ENCODE assay signal across 13 cellular contexts in genomic region chr22:29337631-29338284, GRCh38. TPM values are rescaled to one million over a fixed set of nuclear protein-coding genes. Genes with fewer than 3 reads are reported as not detected.
A peak's percentile ranks its signal among the peaks of the same experiment; 100 is the strongest.
DNase-seq lines count a peak whose midpoint lies in the region; ATAC-seq and TF ChIP-seq lines count a peak whose summit lies in the region.
"Had no signal": no experiment of that assay in that cellular context is flagged by ENCODE, and none has a peak within 500 bp of the region (broad histone marks: within the 10 kb centered on the region; RNA-seq: fewer than 3 reads in every experiment).

No MANE protein-coding gene starts in this region.

- H4K20me1 ChIP-seq in BLaER1, result peaks cover 40% of the 10 kb centered on the region; the same call in 1 of the 2 replicates

- no peak for TF ChIP-seq POLR2A in right lobe of liver (IDR thresholded peaks at IDR 0.05)

- H3K27me3 ChIP-seq in BLaER1, result no peaks in the 10 kb centered on the region
- no peaks in the 10 kb centered on the region for H3K27me3 ChIP-seq in right lobe of liver
- H3K27me3 ChIP-seq in skeletal muscle tissue (ENCODE audit: control insufficient read depth in 3 of 3, insufficient read depth in 3 of 3, low read length in 3 of 3), result no peaks in the 10 kb centered on the region
- no peaks in the 10 kb centered on the region for H3K27me3 ChIP-seq in colonic mucosa
- H3K27me3 ChIP-seq: SJCRH30 had no signal

- POLR2A ChIA-PET in RWPE1 (lab: Yijun Ruan, JAX; ENCODE audit: low non-redundant PET), result no interaction called here

- H3K4me1 ChIP-seq in BLaER1 (peaks cover 100% of the 10 kb centered on the region), right lobe of liver (peaks cover 0 to 40% (median 17%) of the 10 kb centered on the region in 4 donors), skeletal muscle tissue (ENCODE audit: control insufficient read depth in 3 of 3, insufficient read depth in 3 of 3, low read length in 3 of 3) (peaks cover 25 to 62% (median 54%) of the 10 kb centered on the region in 3 donors), colonic mucosa (no peaks in the 10 kb centered on the region)

- H3K9me3 ChIP-seq in BLaER1, result no peaks in the 10 kb centered on the region
- H3K9me3 ChIP-seq in right lobe of liver, result no peaks in the 10 kb centered on the region
- no peaks in the 10 kb centered on the region for H3K9me3 ChIP-seq in skeletal muscle tissue (ENCODE audit: control insufficient read depth in 3 of 3, low read length in 3 of 3)
- H3K9me3 ChIP-seq in colonic mucosa, result no peaks in the 10 kb centered on the region
- H3K9me3 ChIP-seq: SJCRH30 had no signal

- 76% methylated on average over 7 of the region's 12 CpGs for WGBS in right lobe of liver (ENCODE audit: insufficient coverage, low coverage, low lambda C conversion rate, missing lambda C conversion rate)

- TF ChIP-seq CTCF in RWPE1 (conservative IDR thresholded peaks at IDR 0.05; ENCODE audit: low read depth) (no peak), right lobe of liver (IDR thresholded peaks at IDR 0.05) (no peak), colonic mucosa (IDR thresholded peaks at IDR 0.05) (no peak)

- peaks cover 63% of the 10 kb centered on the region for H3K36me3 ChIP-seq in BLaER1
- H3K36me3 ChIP-seq in right lobe of liver, result peaks cover 8 to 51% (median 19%) of the 10 kb centered on the region in 4 donors
- peaks cover 41 to 57% (median 55%) of the 10 kb centered on the region in 3 donors for H3K36me3 ChIP-seq in skeletal muscle tissue (ENCODE audit: control insufficient read depth in 3 of 3, insufficient read depth in 3 of 3, low read length in 3 of 3)
- H3K36me3 ChIP-seq in colonic mucosa, result peaks cover 21% of the 10 kb centered on the region

- ATAC-seq in right lobe of liver (peak in 2 of 4 donors; percentile 1), HG02623 (IDR thresholded peaks at IDR 0.05; ENCODE audit: unreplicated experiment) (no peak)

- H3K27ac ChIP-seq in BLaER1, result peak overlapping the region; percentile 28
- peak overlapping the region; percentile 66; the same call in 1 of the 2 replicates for H3K27ac ChIP-seq in RWPE1
- peak overlapping the region; percentile 80 to 88 (median 80) for H3K27ac ChIP-seq in right lobe of liver
- H3K27ac ChIP-seq in skeletal muscle tissue (ENCODE audit: low read depth, low read length), result peak overlapping the region; percentile 79
- H3K27ac ChIP-seq in colonic mucosa, result no peak overlapping the region
- H3K27ac ChIP-seq: SJCRH30 had no signal

- H3K4me3 ChIP-seq in BLaER1, result no peak overlapping the region
- peak overlapping the region in 1 of 3 donors; percentile 9 for H3K4me3 ChIP-seq in right lobe of liver
- H3K4me3 ChIP-seq in skeletal muscle tissue (ENCODE audit: low read length in 3 of 3), result peak overlapping the region; percentile 4 to 67 (median 24)
- no peak overlapping the region for H3K4me3 ChIP-seq in colonic mucosa
- H3K4me3 ChIP-seq: SJCRH30 had no signal

- CTCF ChIA-PET in RWPE1 (lab: Yijun Ruan, JAX), result no interaction called here

- intact Hi-C loops in right lobe of liver (cut with DNase I), result no loop called here
- intact Hi-C loops in colonic mucosa (cut with DNase I), result no loop called here

- H3K9ac ChIP-seq in BLaER1 (no peak overlapping the region), skeletal muscle tissue (ENCODE audit: low read depth in 1 of 3, low read length in 3 of 3) (peak overlapping the region; percentile 55 to 80 (median 65)), colonic mucosa (ENCODE audit: low read depth in 2 of 2, low read length in 2 of 2) (no peak overlapping the region)

- DNase-seq in RWPE1 (ENCODE audit: low spot score) (no peak), right lobe of liver (no peak), midbrain (lab: John Stamatoyannopoulos, UW) (no peak), colonic mucosa (no peak)
- DNase-seq: H7, NCI-H1417 treated with DMSO at 0.1 percent for 48 hours, NCI-H2029, NCI-H2171 treated with DMSO at 0.1 percent for 48 hours, SJCRH30 had no signal

- peak overlapping the region; percentile 84 for H3K4me2 ChIP-seq in BLaER1

RNA-seq across cellular contexts. Expression of gene RASL10A, which starts 22.3 kb away (rescaled TPM):
- total RNA-seq in right lobe of liver (1 to 10 TPM in 3 of 6 experiments, under 1 TPM in 3; 0.32 to 1.2 (median 0.87) TPM), skeletal muscle tissue (under 0.01 TPM), colonic mucosa (1 to 10 TPM in 1 of 2 donors, under 1 TPM in 1; 0.42 to 1.3 TPM)
- total RNA-seq: NCI-H460 had no signal

RNA-seq across cellular contexts. Expression of gene GAS2L1, which starts 31.3 kb away (rescaled TPM):
- total RNA-seq in right lobe of liver, result 10 to 100 TPM in 4 of 6 experiments, 1 to 10 TPM in 2; 8.9 to 15.8 (median 11.5) TPM
- total RNA-seq in skeletal muscle tissue, result 3.1 TPM
- total RNA-seq in colonic mucosa, result 10 to 100 TPM; 16.6 to 41.1 TPM

RNA-seq across cellular contexts. Expression of gene AP1B1, which starts 50.6 kb away (rescaled TPM):
- 10 to 100 TPM; 35.7 to 63.2 (median 44.4) TPM for total RNA-seq in right lobe of liver
- total RNA-seq in skeletal muscle tissue, result 23.0 TPM
- 100 to 1,000 TPM in 1 of 2 donors, 10 to 100 TPM in 1; 90.4 to 120 TPM for total RNA-seq in colonic mucosa

Comparison
In these comparisons a context has a peak if more than half of its experiments do, and no peak if none do; other contexts are left out.
1. H3K4me3 ChIP-seq: peak in skeletal muscle tissue (3 of 3); none in BLaER1 (single experiment) and colonic mucosa (single experiment).
2. H3K9ac ChIP-seq: peak in skeletal muscle tissue (3 of 3); none in BLaER1 (single experiment) and colonic mucosa (0 of 2).